In the genomic region with DNA sequence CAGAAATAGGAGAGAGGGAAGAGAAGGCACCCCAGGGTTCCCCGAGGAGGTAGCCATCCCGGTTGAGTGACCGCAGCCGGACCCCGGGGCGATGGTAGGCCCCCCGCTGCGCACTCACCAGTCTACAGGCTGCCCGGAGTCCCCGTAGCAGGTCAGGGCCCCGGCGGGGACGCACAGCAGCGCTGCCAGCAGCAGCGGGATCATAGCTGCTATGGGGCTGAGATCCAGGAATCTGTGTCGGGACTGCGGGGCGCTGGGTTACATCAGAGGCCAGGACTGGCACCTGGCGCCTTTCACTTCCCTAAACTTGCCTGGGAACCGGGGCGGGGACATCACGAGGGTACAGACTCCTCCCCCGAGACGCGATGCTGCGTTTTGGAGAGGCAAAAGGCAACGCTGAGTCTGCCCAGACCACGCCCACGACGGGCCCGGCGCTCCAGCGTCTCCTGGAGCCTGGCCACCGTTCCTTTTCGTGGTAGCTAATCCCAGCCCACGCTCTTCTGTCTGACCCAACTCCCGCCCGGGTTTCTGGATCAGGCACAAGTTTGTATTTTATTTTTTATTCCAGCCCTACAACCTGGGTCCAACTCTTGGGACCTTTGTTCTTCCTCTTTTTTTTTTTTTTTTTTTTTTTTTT, we compare ENCODE assay signal across 8 cellular contexts. TPM values are rescaled to one million over a fixed set of nuclear protein-coding genes. Genes with fewer than 3 reads are reported as not detected.
DNase-seq lines count a peak whose midpoint lies in the region; ATAC-seq and TF ChIP-seq lines count a peak whose summit lies in the region.

Gene DNASE2, minus strand, starts transcription at position 278 of the 637 bp plus-strand sequence. Its CDS starts 74 bp downstream, at position 204.

- peaks cover 11% of the 10 kb centered on the region for H3K9me3 Mint-ChIP-seq in activated CD8-positive, alpha-beta T cell treated with anti-CD3 and anti-CD28 coated beads, Interleukin-2, amount 10 ng/mL, durations not matched to agents 7 days and 5 days (ENCODE audit: insufficient read depth)

- no peaks in the 10 kb centered on the region for H3K27me3 Mint-ChIP-seq in activated CD8-positive, alpha-beta T cell treated with anti-CD3 and anti-CD28 coated beads, Interleukin-2, amount 10 ng/mL, durations not matched to agents 7 days and 5 days (ENCODE audit: low read depth)

- CTCF ChIA-PET in activated CD8-positive, alpha-beta T cell treated with anti-CD3 and anti-CD28 coated beads, Interleukin-2, amount 10 ng/mL, durations not matched to agents 7 days and 5 days (lab: Charles Lee) = interaction anchor here (0.8 to 6.6 kb wide), 7 partner anchors 9 to 85 kb away, joined by 3 to 121 read pairs (median 6); partner anchors contain the start of genes DAND5 and GCDH

- TF ChIP-seq CTCF in C4-2B (conservative IDR thresholded peaks at IDR 0.05) = no peak
- TF ChIP-seq CTCF in lower lobe of right lung (IDR thresholded peaks at IDR 0.05) = no peak

- peak; percentile 86 for ATAC-seq in GM19397 (IDR thresholded peaks at IDR 0.05; ENCODE audit: unreplicated experiment)
- peak; percentile 74 for ATAC-seq in HG03571 (IDR thresholded peaks at IDR 0.05; ENCODE audit: unreplicated experiment)
- ATAC-seq in activated CD8-positive, alpha-beta T cell treated with anti-CD3 and anti-CD28 coated beads, Interleukin-2, amount 10 ng/mL, durations not matched to agents 7 days and 5 days = peak; percentile 79
- ATAC-seq in lower lobe of right lung = peak; percentile 94 to 95

- H3K4me3 ChIP-seq in ectodermal cell (ENCODE audit: insufficient read depth, low read depth, low read length) (peak within 1 kb of the TSS; percentile 75), lower lobe of right lung (peak within 1 kb of the TSS; percentile 84)

- intact Hi-C loops in lower lobe of right lung (cut with DNase I) = no loop called here

- H3K9me3 ChIP-seq in ectodermal cell (ENCODE audit: control insufficient read depth, low read length) (no peaks in the 10 kb centered on the region), lower lobe of right lung (no peaks in the 10 kb centered on the region)

- H3K36me3 ChIP-seq in ectodermal cell (ENCODE audit: control insufficient read depth, insufficient read depth, low read length) (no peaks in the 10 kb centered on the region), lower lobe of right lung (peaks cover 23% of the 10 kb centered on the region)

- WGBS in ectodermal cell, 2 experiments = 0% methylated on average over 38 of the region's 38 CpGs

- POLR2A ChIA-PET in activated CD8-positive, alpha-beta T cell treated with anti-CD3 and anti-CD28 coated beads, Interleukin-2, amount 10 ng/mL, durations not matched to agents 7 days and 5 days (lab: Charles Lee) = interaction anchor here (0.7 to 1.1 kb wide), 6 partner anchors 9 to 147 kb away, joined by 3 to 4 read pairs (median 3); partner anchors contain the start of genes CALR and GCDH

- H3K27ac ChIP-seq in C4-2B (peak within 1 kb of the TSS; percentile 85), ectodermal cell (ENCODE audit: insufficient read depth, low read depth, low read length, poor library complexity, severe bottlenecking) (peak within 1 kb of the TSS; percentile 28), lower lobe of right lung (peak within 1 kb of the TSS; percentile 95)

- H3K4me1 Mint-ChIP-seq in activated CD8-positive, alpha-beta T cell treated with anti-CD3 and anti-CD28 coated beads, Interleukin-2, amount 10 ng/mL, durations not matched to agents 7 days and 5 days (ENCODE audit: low read depth) = peaks cover 33% of the 10 kb centered on the region

- peaks cover 56% of the 10 kb centered on the region for H3K27me3 ChIP-seq in ectodermal cell (ENCODE audit: control insufficient read depth, insufficient read depth, low read length, poor library complexity, severe bottlenecking)
- peaks cover 15% of the 10 kb centered on the region for H3K27me3 ChIP-seq in lower lobe of right lung (ENCODE audit: low read depth)

- peak within 1 kb of the TSS; percentile 81 for H3K4me3 Mint-ChIP-seq in activated CD8-positive, alpha-beta T cell treated with anti-CD3 and anti-CD28 coated beads, Interleukin-2, amount 10 ng/mL, durations not matched to agents 7 days and 5 days

- H3K4me1 ChIP-seq in ectodermal cell (ENCODE audit: control insufficient read depth, insufficient read depth, low read length) (peaks cover 5% of the 10 kb centered on the region), lower lobe of right lung (peaks cover 38% of the 10 kb centered on the region)

- DNase-seq in NCI-H82 (lab: John Stamatoyannopoulos, UW) = peak; percentile 99
- peak; percentile 95 for DNase-seq in activated CD8-positive, alpha-beta T cell treated with anti-CD3 and anti-CD28 coated beads, Interleukin-2, amount 10 ng/mL, durations not matched to agents 7 days and 5 days
- DNase-seq in lower lobe of right lung = peak; percentile 99
- peak; percentile 80 to 94 (median 82) for DNase-seq in stimulated activated CD4-positive, alpha-beta T cell treated with anti-CD3 and anti-CD28 coated beads, TNF-alpha, amount 100 ng/mL, for 24 hours (ENCODE audit: low read depth in 3 of 3)

- H3K36me3 Mint-ChIP-seq in activated CD8-positive, alpha-beta T cell treated with anti-CD3 and anti-CD28 coated beads, Interleukin-2, amount 10 ng/mL, durations not matched to agents 7 days and 5 days (ENCODE audit: low read depth) = peaks cover 21% of the 10 kb centered on the region

- peak within 1 kb of the TSS; percentile 87 for H3K27ac Mint-ChIP-seq in activated CD8-positive, alpha-beta T cell treated with anti-CD3 and anti-CD28 coated beads, Interleukin-2, amount 10 ng/mL, durations not matched to agents 7 days and 5 days

RNA-seq across cellular contexts. Expression of gene DNASE2, which starts in this region (rescaled TPM):
- 10 to 100 TPM; 26.1 to 27.4 TPM for total RNA-seq in activated CD8-positive, alpha-beta T cell treated with anti-CD3 and anti-CD28 coated beads, Interleukin-2, amount 10 ng/mL, durations not matched to agents 7 days and 5 days
- 18.0 TPM for polyA plus RNA-seq in ectodermal cell (2013, experiment 1 of 4)
- 20.6 TPM for polyA plus RNA-seq in ectodermal cell (2013, experiment 2 of 4)
- 17.7 TPM for polyA plus RNA-seq in ectodermal cell (2013, experiment 3 of 4)
- polyA plus RNA-seq in ectodermal cell (2013, experiment 4 of 4) = 19.8 TPM
- 101 TPM for total RNA-seq in lower lobe of right lung

Comparison
In these comparisons a context has a peak if more than half of its experiments do, and no peak if none do; other contexts are left out.
1. Peak in every context shown above with its lines: DNase-seq, ATAC-seq, H3K4me3 ChIP-seq and H3K27ac ChIP-seq.
2. H3K27ac ChIP-seq: peak in every context shown above with its lines; median percentile 95 in lower lobe of right lung; 85 in C4-2B; 28 in ectodermal cell.